ENCODE assay signal across 8 cellular contexts in the genomic region with DNA sequence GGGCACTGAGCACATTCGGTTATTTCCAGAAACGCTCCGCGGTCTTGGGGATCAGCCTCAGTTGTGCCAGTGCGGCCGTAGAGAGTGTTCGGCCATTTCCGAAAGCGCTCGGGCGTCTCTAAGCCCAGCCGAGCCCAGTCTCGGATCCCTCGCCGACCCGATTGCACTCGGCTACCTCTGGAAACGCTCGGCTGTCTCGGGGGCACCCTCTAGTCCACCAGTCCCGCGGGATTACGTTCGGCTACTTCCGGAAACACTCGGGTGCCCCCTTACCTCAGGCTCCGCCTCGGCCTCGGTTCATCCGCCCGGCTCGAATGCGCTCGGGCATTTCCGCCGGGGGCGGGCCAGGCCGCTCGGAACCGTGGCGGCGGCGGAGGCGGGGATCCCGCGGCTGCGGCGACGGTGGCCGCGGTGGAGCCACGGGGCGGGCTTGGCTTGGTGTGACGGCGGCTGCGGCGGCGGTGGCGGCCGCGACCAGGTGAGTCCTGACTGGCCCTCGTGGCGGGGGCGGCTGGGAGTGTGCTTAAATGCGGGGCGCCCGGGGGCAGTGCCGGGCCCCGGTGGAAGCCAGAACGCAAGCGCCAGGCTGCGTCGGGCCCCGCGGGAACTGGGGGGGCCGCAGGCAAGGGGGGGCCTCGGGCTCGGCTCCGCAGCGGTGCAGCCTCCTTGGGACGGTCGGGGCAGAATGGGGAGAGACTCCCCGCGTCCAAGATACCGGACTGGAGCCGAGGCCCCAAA. TPM values are rescaled to one million over a fixed set of nuclear protein-coding genes. Genes with fewer than 3 reads are reported as not detected.
DNase-seq lines count a peak whose midpoint lies in the region; ATAC-seq and TF ChIP-seq lines count a peak whose summit lies in the region.

Gene PIK3R2, plus strand, starts transcription at position 347 of the 738 bp plus-strand sequence. CDS start 2,717 bp downstream, outside the sequence.

- DNase-seq in GM04503 (ENCODE audit: low read depth) (peak; percentile 84), NCI-H1048 (lab: John Stamatoyannopoulos, UW) (peak; percentile 91), SK-N-MC (ENCODE audit: low read depth, low spot score) (peak; percentile 90), foreskin melanocyte (peak; percentile 97), neural progenitor cell (ENCODE audit: low spot score) (peak; percentile 100)
- peak; percentile 100 for DNase-seq in activated naive CD4-positive, alpha-beta T cell treated with anti-CD3 and anti-CD28 coated beads for 36 hours

- peak; percentile 69 for ATAC-seq in HG02588 (IDR thresholded peaks at IDR 0.05; ENCODE audit: unreplicated experiment)

- intact Hi-C loops in activated naive CD4-positive, alpha-beta T cell treated with anti-CD3 and anti-CD28 coated beads for 36 hours (cut with micrococcal nuclease): loop anchor here (1.0 to 2.0 kb wide), 11 partner anchors 8 to 294 kb away; partner anchors contain the start of genes ARRDC2, LSM4, RAB3A and RPL18A

- H3K27me3 Mint-ChIP-seq in activated naive CD4-positive, alpha-beta T cell treated with anti-CD3 and anti-CD28 coated beads for 36 hours (ENCODE audit: low read depth): no peaks in the 10 kb centered on the region
- peaks cover 7% of the 10 kb centered on the region for H3K27me3 Mint-ChIP-seq in neural progenitor cell (ENCODE audit: insufficient read depth, low read depth)

- H3K36me3 Mint-ChIP-seq in activated naive CD4-positive, alpha-beta T cell treated with anti-CD3 and anti-CD28 coated beads for 36 hours (ENCODE audit: low read depth): peaks cover 4% of the 10 kb centered on the region
- peaks cover 3% of the 10 kb centered on the region for H3K36me3 Mint-ChIP-seq in neural progenitor cell

- H3K79me2 ChIP-seq in neural progenitor cell (ENCODE audit: low read depth): peaks cover 23% of the 10 kb centered on the region

- H3K4me3 ChIP-seq in SK-N-MC: peak within 1 kb of the TSS; percentile 95
- peak within 1 kb of the TSS; percentile 91 for H3K4me3 ChIP-seq in neural progenitor cell
- peak within 1 kb of the TSS; percentile 88 for H3K4me3 ChIP-seq in stomach smooth muscle (ENCODE audit: low read length in 2 of 2)

- peaks cover 22% of the 10 kb centered on the region for H3K4me1 Mint-ChIP-seq in activated naive CD4-positive, alpha-beta T cell treated with anti-CD3 and anti-CD28 coated beads for 36 hours (ENCODE audit: low read depth)
- peaks cover 31% of the 10 kb centered on the region for H3K4me1 Mint-ChIP-seq in neural progenitor cell

- peak within 1 kb of the TSS; percentile 88 for H2AFZ ChIP-seq in neural progenitor cell (replicated peaks)

- no peaks in the 10 kb centered on the region for H3K9me3 Mint-ChIP-seq in activated naive CD4-positive, alpha-beta T cell treated with anti-CD3 and anti-CD28 coated beads for 36 hours
- no peaks in the 10 kb centered on the region for H3K9me3 Mint-ChIP-seq in neural progenitor cell

- H3K27ac ChIP-seq in SK-N-MC (peak within 1 kb of the TSS; percentile 95), neural progenitor cell (peak within 1 kb of the TSS; percentile 80), stomach smooth muscle (ENCODE audit: low read length) (peak within 1 kb of the TSS; percentile 94)

- H3K27me3 ChIP-seq in neural progenitor cell (no peaks in the 10 kb centered on the region), stomach smooth muscle (ENCODE audit: control insufficient read depth in 1 of 2, insufficient read depth in 2 of 2, low read length in 2 of 2) (no peaks in the 10 kb centered on the region)

- CTCF ChIA-PET in activated naive CD4-positive, alpha-beta T cell treated with anti-CD3 and anti-CD28 coated beads for 36 hours (lab: Charles Lee): interaction anchor here (0.7 to 2.7 kb wide), 7 partner anchors 8 to 90 kb away, joined by 3 to 11 read pairs (median 3); partner anchors contain the start of gene MAST3

- H3K4me1 ChIP-seq in neural progenitor cell: peaks cover 15% of the 10 kb centered on the region
- peaks cover 52% of the 10 kb centered on the region for H3K4me1 ChIP-seq in stomach smooth muscle (ENCODE audit: control insufficient read depth, insufficient read depth, low read length)

- H3K36me3 ChIP-seq in SK-N-MC (ENCODE audit: insufficient read depth, low read length) (no peaks in the 10 kb centered on the region; the same call in 1 of the 2 replicates), neural progenitor cell (no peaks in the 10 kb centered on the region), stomach smooth muscle (ENCODE audit: control insufficient read depth in 2 of 2, insufficient read depth in 2 of 2, low read length in 2 of 2) (no peaks in the 10 kb centered on the region)

- H3K4me2 ChIP-seq in neural progenitor cell: peak within 1 kb of the TSS; percentile 91

- no peak for TF ChIP-seq CTCF in neural progenitor cell (IDR thresholded peaks at IDR 0.05)

- H3K9me3 ChIP-seq in SK-N-MC (ENCODE audit: low read depth, low read length) (no peaks in the 10 kb centered on the region), neural progenitor cell (ENCODE audit: low read depth) (no peaks in the 10 kb centered on the region), stomach smooth muscle (ENCODE audit: control insufficient read depth in 2 of 2, low read length in 2 of 2) (no peaks in the 10 kb centered on the region)

- peak within 1 kb of the TSS; percentile 93 for H3K27ac Mint-ChIP-seq in activated naive CD4-positive, alpha-beta T cell treated with anti-CD3 and anti-CD28 coated beads for 36 hours
- H3K27ac Mint-ChIP-seq in neural progenitor cell: peak within 1 kb of the TSS; percentile 97

- peaks cover 26% of the 10 kb centered on the region for H4K20me1 ChIP-seq in neural progenitor cell (ENCODE audit: low read depth)

- peak within 1 kb of the TSS; percentile 83 for H3K4me3 Mint-ChIP-seq in activated naive CD4-positive, alpha-beta T cell treated with anti-CD3 and anti-CD28 coated beads for 36 hours
- H3K4me3 Mint-ChIP-seq in neural progenitor cell: peak within 1 kb of the TSS; percentile 92

- peaks cover 41% of the 10 kb centered on the region for H3F3A ChIP-seq in neural progenitor cell (ENCODE audit: low read depth)

- H3K9ac ChIP-seq in SK-N-MC (ENCODE audit: insufficient read length) (peak within 1 kb of the TSS; percentile 95), neural progenitor cell (peak within 1 kb of the TSS; percentile 93), stomach smooth muscle (ENCODE audit: low read length in 2 of 2) (peak within 1 kb of the TSS; percentile 96 to 98)

RNA-seq across cellular contexts. Expression of gene PIK3R2, which starts in this region (rescaled TPM):
- 10 to 100 TPM; 16.1 to 16.3 TPM for total RNA-seq in activated naive CD4-positive, alpha-beta T cell treated with anti-CD3 and anti-CD28 coated beads for 36 hours
- 21.4 and 41.8 TPM in 2 replicates for total RNA-seq in neural progenitor cell (ENCODE audit: low replicate concordance)

Comparison
In these comparisons a context has a peak if more than half of its experiments do, and no peak if none do; other contexts are left out.
1. Peak in every context shown above with its lines: DNase-seq, ATAC-seq, H3K4me3 ChIP-seq and H3K27ac ChIP-seq.